8 cellular contexts compared by ENCODE assay signal in genomic region chr10:101030492-101031127, GRCh38. TPM values are rescaled to one million over a fixed set of nuclear protein-coding genes. Genes with fewer than 3 reads are reported as not detected.
DNase-seq lines count a peak whose midpoint lies in the region; ATAC-seq and TF ChIP-seq lines count a peak whose summit lies in the region.

No MANE protein-coding gene starts in this region.

- H3K27me3 ChIP-seq in Loucy (ENCODE audit: insufficient read depth, low read length, poor library complexity, severe bottlenecking) (no peaks in the 10 kb centered on the region), neural cell (ENCODE audit: insufficient read depth, low read depth, low read length) (peaks cover 54% of the 10 kb centered on the region)
- no peaks in the 10 kb centered on the region for H3K27me3 ChIP-seq in effector memory CD4-positive, alpha-beta T cell (replicated peaks; ENCODE audit: control insufficient read depth, insufficient read depth, low read length, poor library complexity, severe bottlenecking)

- no peaks in the 10 kb centered on the region for H3K9me2 ChIP-seq in Loucy (replicated peaks; ENCODE audit: low read depth, low read length)
- no peaks in the 10 kb centered on the region for H3K9me2 ChIP-seq in neural cell (ENCODE audit: insufficient read depth, low read length)

- H3K4me1 ChIP-seq in Loucy (ENCODE audit: insufficient read depth, low read length, poor library complexity, severe bottlenecking) = peaks cover 29% of the 10 kb centered on the region
- peaks cover 18% of the 10 kb centered on the region for H3K4me1 ChIP-seq in effector memory CD4-positive, alpha-beta T cell (ENCODE audit: control insufficient read depth, insufficient read depth, low read length, poor library complexity, severe bottlenecking)

- ATAC-seq in sciatic nerve (no peak), GM21786 (IDR thresholded peaks at IDR 0.05; ENCODE audit: unreplicated experiment) (no peak)

- H3K4me3 ChIP-seq in Loucy (ENCODE audit: low read length, poor library complexity, severe bottlenecking) = peak overlapping the region; percentile 77
- H3K4me3 ChIP-seq in effector memory CD4-positive, alpha-beta T cell (ENCODE audit: insufficient read depth, low read depth, low read length, poor library complexity, severe bottlenecking) = peak overlapping the region; percentile 82
- peak overlapping the region; percentile 78 for H3K4me3 ChIP-seq in neural cell (ENCODE audit: low read length)

- peak overlapping the region; percentile 81 for H3K27ac ChIP-seq in C4-2B
- H3K27ac ChIP-seq in effector memory CD4-positive, alpha-beta T cell (ENCODE audit: insufficient read depth, low read length, poor library complexity, severe bottlenecking) = peak overlapping the region; percentile 92
- H3K27ac ChIP-seq in neural cell (ENCODE audit: low read length) = no peak overlapping the region

- in situ Hi-C loops in KBM-7 (cut with MboI; ENCODE audit: low pct_unique_long_range_greater_than_20kb, low sequenced_read_pairs) = no loop called here

- H3K9ac ChIP-seq in Loucy (ENCODE audit: low read depth, low read length, poor library complexity, severe bottlenecking) (peak overlapping the region; percentile 67), neural cell (ENCODE audit: low read length) (peak overlapping the region; percentile 79)

- H4K20me1 ChIP-seq in Loucy (ENCODE audit: insufficient read depth, low read length, poor library complexity, severe bottlenecking) (no peaks in the 10 kb centered on the region), neural cell (ENCODE audit: insufficient read depth) (no peaks in the 10 kb centered on the region)

- intact Hi-C loops in sciatic nerve (cut with DNase I) = no loop called here

- TF ChIP-seq RAD21 in neural cell (conservative IDR thresholded peaks at IDR 0.05) = no peak

- H3K36me3 ChIP-seq in Loucy (ENCODE audit: insufficient read depth, low read length) = no peaks in the 10 kb centered on the region
- H3K36me3 ChIP-seq in effector memory CD4-positive, alpha-beta T cell (ENCODE audit: control insufficient read depth, insufficient read depth, low read length) = peaks cover 12% of the 10 kb centered on the region
- no peaks in the 10 kb centered on the region for H3K36me3 ChIP-seq in neural cell (ENCODE audit: insufficient read depth, low read length)

- no peaks in the 10 kb centered on the region for H3F3A ChIP-seq in Loucy (ENCODE audit: low read depth)
- H3F3A ChIP-seq in neural cell (ENCODE audit: insufficient read depth, low read length, poor library complexity, severe bottlenecking) = no peaks in the 10 kb centered on the region

- TF ChIP-seq EP300 in neural cell (conservative IDR thresholded peaks at IDR 0.05; ENCODE audit: poor library complexity, severe bottlenecking) = no peak

- TF ChIP-seq CTCF in C4-2B (conservative IDR thresholded peaks at IDR 0.05) (no peak), Loucy (conservative IDR thresholded peaks at IDR 0.05; ENCODE audit: low read length) (no peak), neural cell (IDR thresholded peaks at IDR 0.05; ENCODE audit: poor library complexity, severe bottlenecking) (peak; percentile 9)

- H3K79me2 ChIP-seq in Loucy (ENCODE audit: insufficient read depth, low read length) (no peaks in the 10 kb centered on the region; the same call in 1 of the 2 replicates), neural cell (replicated peaks; ENCODE audit: insufficient read depth, low read length) (no peaks in the 10 kb centered on the region)

- H3K4me2 ChIP-seq in Loucy (ENCODE audit: low read depth, low read length, poor library complexity, severe bottlenecking) (peak overlapping the region; percentile 97), neural cell (ENCODE audit: low read length) (peak overlapping the region; percentile 68)

- H2AFZ ChIP-seq in Loucy (ENCODE audit: low read length) (peak overlapping the region; percentile 97), neural cell (ENCODE audit: low read depth, low read length) (no peak overlapping the region)

- H3K9me3 ChIP-seq in Loucy (ENCODE audit: insufficient read depth, low read depth, low read length) (no peaks in the 10 kb centered on the region), neural cell (ENCODE audit: low read length) (no peaks in the 10 kb centered on the region)
- no peaks in the 10 kb centered on the region for H3K9me3 ChIP-seq in effector memory CD4-positive, alpha-beta T cell (ENCODE audit: control insufficient read depth, low read length)

- no peak for DNase-seq in effector memory CD4-positive, alpha-beta T cell
- DNase-seq in COLO829 (ENCODE audit: low spot score) (no peak), sciatic nerve (ENCODE audit: low spot score) (no peak), KBM-7 (no peak)

TF ChIP-seq in neural cell, 6 proteins besides CTCF, POLR2A, EP300 and RAD21:
- TF ChIP-seq TAF1 (IDR thresholded peaks at IDR 0.05; ENCODE audit: low read depth) (no peak), POLR2AphosphoS5 (IDR thresholded peaks at IDR 0.05) (no peak), REST (IDR thresholded peaks at IDR 0.05; ENCODE audit: borderline replicate concordance) (no peak), MXI1 (conservative IDR thresholded peaks at IDR 0.05; ENCODE audit: poor library complexity, severe bottlenecking) (no peak), EZH2 (IDR thresholded peaks at IDR 0.05; ENCODE audit: borderline replicate concordance, insufficient read depth, low read length, poor library complexity, severe bottlenecking) (no peak), SMC3 (conservative IDR thresholded peaks at IDR 0.05; ENCODE audit: poor library complexity) (no peak)

RNA-seq across cellular contexts. Expression of gene PDZD7, which starts 0.3 kb away (rescaled TPM):
- polyA plus RNA-seq in neural cell = 1.5 and 2.6 TPM in 2 replicates
- 2.2 and 2.8 TPM in 2 replicates for polyA minus RNA-seq in neural cell
- total RNA-seq in sciatic nerve = 3.8 TPM

RNA-seq across cellular contexts. Expression of gene SFXN3, which starts 0.4 kb away (rescaled TPM):
- polyA plus RNA-seq in neural cell = 52.1 and 56.5 TPM in 2 replicates
- polyA minus RNA-seq in neural cell = 29.7 and 32.3 TPM in 2 replicates
- total RNA-seq in sciatic nerve = 58.9 TPM

RNA-seq across cellular contexts. Expression of gene LZTS2, which starts 31.0 kb away (rescaled TPM):
- 40.1 and 58.4 TPM in 2 replicates for polyA plus RNA-seq in neural cell
- 27.4 and 31.2 TPM in 2 replicates for polyA minus RNA-seq in neural cell
- total RNA-seq in sciatic nerve = 78.6 TPM

RNA-seq across cellular contexts. Expression of gene KAZALD1, which starts 31.2 kb away (rescaled TPM):
- 1.2 and 1.6 TPM in 2 replicates for polyA plus RNA-seq in neural cell
- 1.5 and 1.6 TPM in 2 replicates for polyA minus RNA-seq in neural cell
- total RNA-seq in sciatic nerve = 4.7 TPM

RNA-seq across cellular contexts. Expression of gene TWNK, which starts 43.3 kb away (rescaled TPM):
- polyA plus RNA-seq in neural cell = 4.2 and 4.8 TPM in 2 replicates
- polyA minus RNA-seq in neural cell = 5.6 TPM in 2 replicates
- 5.9 TPM for total RNA-seq in sciatic nerve
